Comparison of ENCODE assay signal across 12 cellular contexts in the genomic region with DNA sequence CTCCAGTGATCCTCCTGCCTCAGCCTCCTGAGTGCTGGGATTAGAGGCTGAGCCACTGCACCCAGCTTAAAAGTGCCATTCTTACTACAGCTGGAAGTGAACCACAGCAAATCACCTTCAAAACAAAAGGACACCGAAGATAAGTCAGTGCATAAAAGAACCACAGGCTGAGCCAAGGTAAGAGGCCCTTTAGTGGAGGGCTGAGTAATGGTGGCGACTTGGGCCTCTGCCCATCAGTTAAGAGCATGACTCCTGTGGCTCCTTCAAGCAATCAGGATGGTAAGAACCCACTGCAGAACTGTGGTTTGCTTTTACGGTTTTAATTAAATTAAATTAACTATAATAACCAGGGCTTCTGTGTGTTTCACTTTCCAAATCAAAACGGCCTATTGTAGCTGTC.
DNase-seq lines count a peak whose midpoint lies in the region; ATAC-seq, FAIRE-seq and TF ChIP-seq lines count a peak whose summit lies in the region.
"Had no signal": no experiment of that assay in that cellular context is flagged by ENCODE, and none has a peak within 500 bp of the region (broad histone marks: within the 10 kb centered on the region; RNA-seq: fewer than 3 reads in every experiment).

No MANE protein-coding gene starts in this region.

- peak in 1 of 2 donors; percentile 50 for ATAC-seq in natural killer cell treated with Interleukin-12 subunit alpha and Interleukin-12 subunit beta and Interleukin-15 and Interleukin-18, amount 100 ng/mL, for 72 hours
- no peak for ATAC-seq in GM19463 (IDR thresholded peaks at IDR 0.05; ENCODE audit: unreplicated experiment)

- H3K27ac ChIP-seq in brain microvascular endothelial cell: no peak overlapping the region
- H3K27ac ChIP-seq: 22Rv1, testis had no signal

- no peak overlapping the region for H3K4me3 ChIP-seq in brain microvascular endothelial cell (ENCODE audit: low read depth, low read length)
- H3K4me3 ChIP-seq: testis had no signal

- H3K27ac Mint-ChIP-seq in natural killer cell treated with Interleukin-12 subunit alpha and Interleukin-12 subunit beta and Interleukin-15 and Interleukin-18, amount 100 ng/mL, for 72 hours: peak overlapping the region; percentile 80 to 81

- H3K36me3 Mint-ChIP-seq in natural killer cell treated with Interleukin-12 subunit alpha and Interleukin-12 subunit beta and Interleukin-15 and Interleukin-18, amount 100 ng/mL, for 72 hours: no peaks in the 10 kb centered on the region

- peak; percentile 33 for DNase-seq in NCI-H146 (lab: John Stamatoyannopoulos, UW)
- DNase-seq in NCI-H146 treated with DMSO at 0.1 percent for 48 hours (lab: John Stamatoyannopoulos, UW; ENCODE audit: unreplicated experiment): no peak
- DNase-seq in M059J (ENCODE audit: low read depth): peak; percentile 99
- peak; percentile 64 for DNase-seq in brain microvascular endothelial cell
- no peak for DNase-seq in natural killer cell treated with Interleukin-12 subunit alpha and Interleukin-12 subunit beta and Interleukin-15 and Interleukin-18, amount 100 ng/mL, for 72 hours (ENCODE audit: low spot score)
- DNase-seq in GM19239 (ENCODE audit: insufficient read length, low spot score): no peak
- DNase-seq in globus pallidus (ENCODE audit: low spot score): no peak
- DNase-seq: amygdala, KBM-7, testis had no signal

- no peaks in the 10 kb centered on the region for H3K27me3 Mint-ChIP-seq in natural killer cell treated with Interleukin-12 subunit alpha and Interleukin-12 subunit beta and Interleukin-15 and Interleukin-18, amount 100 ng/mL, for 72 hours

- TF ChIP-seq CTCF in brain microvascular endothelial cell (IDR thresholded peaks at IDR 0.05; ENCODE audit: low read depth, low read length, missing control alignments): no peak

- no peaks in the 10 kb centered on the region for H3K36me3 ChIP-seq in brain microvascular endothelial cell (replicated peaks)

- no peak for FAIRE-seq in GM19239 (lab: Jason Lieb, UNC)

- no peaks in the 10 kb centered on the region for H3K27me3 ChIP-seq in brain microvascular endothelial cell (replicated peaks)
- H3K27me3 ChIP-seq: testis had no signal

- in situ Hi-C loops in brain microvascular endothelial cell (cut with HindIII; ENCODE audit: low pct_ligation_motif_present, low sequenced_read_pairs): no loop called here

- H3K4me3 Mint-ChIP-seq in natural killer cell treated with Interleukin-12 subunit alpha and Interleukin-12 subunit beta and Interleukin-15 and Interleukin-18, amount 100 ng/mL, for 72 hours: peak overlapping the region; percentile 86

- H3K4me1 Mint-ChIP-seq in natural killer cell treated with Interleukin-12 subunit alpha and Interleukin-12 subunit beta and Interleukin-15 and Interleukin-18, amount 100 ng/mL, for 72 hours (ENCODE audit: low read depth in 2 of 2): peaks cover 65 to 74% of the 10 kb centered on the region in 2 donors

- H3K9me3 Mint-ChIP-seq in natural killer cell treated with Interleukin-12 subunit alpha and Interleukin-12 subunit beta and Interleukin-15 and Interleukin-18, amount 100 ng/mL, for 72 hours: no peaks in the 10 kb centered on the region

Comparison
In these comparisons a context has a peak if more than half of its experiments do, and no peak if none do; other contexts are left out.
1. DNase-seq: peak in NCI-H146 (single experiment), M059J (single experiment) and brain microvascular endothelial cell (single experiment); none in NCI-H146 treated with DMSO at 0.1 percent for 48 hours (single experiment), natural killer cell treated with Interleukin-12 subunit alpha and Interleukin-12 subunit beta and Interleukin-15 and Interleukin-18, amount 100 ng/mL, for 72 hours (single experiment), GM19239 (single experiment) and globus pallidus (single experiment).